19 cellular contexts compared by ENCODE assay signal in the genomic region with DNA sequence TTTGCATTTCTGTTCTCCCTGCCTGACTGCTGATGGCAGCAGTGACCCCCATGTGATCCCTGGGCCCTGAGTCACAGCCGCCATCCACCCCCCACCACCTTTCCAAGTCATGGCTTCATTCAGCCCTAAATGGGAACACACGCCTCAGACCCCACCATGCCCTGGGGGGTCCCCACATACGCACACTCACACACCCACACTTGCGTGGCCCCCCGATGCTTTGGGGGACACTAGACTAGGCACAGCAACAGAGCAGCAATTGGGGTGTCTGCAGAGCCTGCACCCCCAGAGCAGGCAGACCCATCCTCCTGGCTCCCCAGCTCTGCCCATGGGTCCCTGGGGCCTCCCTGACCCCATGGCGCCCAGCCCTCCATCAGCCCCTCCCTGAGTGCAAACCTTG. TPM values are rescaled to one million over a fixed set of nuclear protein-coding genes. Genes with fewer than 3 reads are reported as not detected.
A peak's percentile ranks its signal among the peaks of the same experiment; 100 is the strongest.
DNase-seq lines count a peak whose midpoint lies in the region; ATAC-seq lines count a peak whose summit lies in the region.
"Had no signal": no experiment of that assay in that cellular context is flagged by ENCODE, and none has a peak within 500 bp of the region (broad histone marks: within the 10 kb centered on the region; RNA-seq: fewer than 3 reads in every experiment).

No MANE protein-coding gene starts in this region.

- no peaks in the 10 kb centered on the region for H3K9me3 ChIP-seq in SJCRH30 (replicated peaks)
- H3K9me3 ChIP-seq in naive thymus-derived CD4-positive, alpha-beta T cell (ENCODE audit: control insufficient read depth in 2 of 3, low read length in 3 of 3): no peaks in the 10 kb centered on the region

- no peaks in the 10 kb centered on the region for H3K9me3 Mint-ChIP-seq in activated naive CD4-positive, alpha-beta T cell treated with anti-CD3 and anti-CD28 coated beads, Interleukin-2, amount 50 U/mL, for 24 hours
- H3K9me3 Mint-ChIP-seq in activated naive CD4-positive, alpha-beta T cell treated with anti-CD3 and anti-CD28 coated beads, Interleukin-2, amount 50 U/mL, for 72 hours: peaks cover 5 to 6% of the 10 kb centered on the region in 2 donors
- peaks cover 0 to 5% (median 0%) of the 10 kb centered on the region in 11 donors for H3K9me3 Mint-ChIP-seq in naive thymus-derived CD4-positive, alpha-beta T cell
- H3K9me3 Mint-ChIP-seq in effector memory CD8-positive, alpha-beta T cell: peaks cover 7 to 9% of the 10 kb centered on the region in 2 donors

- H3K27ac Mint-ChIP-seq in activated naive CD4-positive, alpha-beta T cell treated with anti-CD3 and anti-CD28 coated beads, Interleukin-2, amount 50 U/mL, for 24 hours: peak overlapping the region; percentile 51
- no peak overlapping the region for H3K27ac Mint-ChIP-seq in activated naive CD4-positive, alpha-beta T cell treated with anti-CD3 and anti-CD28 coated beads, Interleukin-2, amount 50 U/mL, for 72 hours
- H3K27ac Mint-ChIP-seq in naive thymus-derived CD4-positive, alpha-beta T cell: peak overlapping the region in 5 of 9 donors; percentile 14 to 77 (median 45)
- H3K27ac Mint-ChIP-seq in effector memory CD8-positive, alpha-beta T cell: peak overlapping the region in 1 of 2 donors; percentile 79
- H3K27ac Mint-ChIP-seq: HFFc6 had no signal

- peak overlapping the region; percentile 24; the same call in 1 of the 2 replicates for H3K27ac ChIP-seq in SJCRH30
- H3K27ac ChIP-seq in naive thymus-derived CD4-positive, alpha-beta T cell (ENCODE audit: low read depth, low read length): no peak overlapping the region
- H3K27ac ChIP-seq: GM23248, HL-60, KMS-11 had no signal

- intact Hi-C loops in naive thymus-derived CD4-positive, alpha-beta T cell (cut with micrococcal nuclease): no loop called here

- no peak overlapping the region for H3K4me3 ChIP-seq in SJCRH30
- no peak overlapping the region for H3K4me3 ChIP-seq in naive thymus-derived CD4-positive, alpha-beta T cell (ENCODE audit: low read length)
- H3K4me3 ChIP-seq: GM23248 had no signal

- DNase-seq in activated naive CD4-positive, alpha-beta T cell treated with anti-CD3 and anti-CD28 coated beads, Interleukin-2, amount 50 U/mL, for 72 hours (ENCODE audit: low spot score in 2 of 2): no peak
- DNase-seq in SJCRH30 (no peak), KBM-7 (no peak), cerebellar cortex (ENCODE audit: low spot score) (no peak)
- no peak for DNase-seq in naive thymus-derived CD4-positive, alpha-beta T cell
- DNase-seq in effector memory CD8-positive, alpha-beta T cell: no peak
- DNase-seq: CD4-positive, CD25-positive, alpha-beta regulatory T cell; GF-D8; GM23248; HFFc6; NCI-H1092; NCI-H1694; NCI-H69; NK-92 treated with Interleukin-12 subunit alpha and Interleukin-12 subunit beta, amount 100 ng/mL, for 24 hours had no signal

- H3K4me1 Mint-ChIP-seq in activated naive CD4-positive, alpha-beta T cell treated with anti-CD3 and anti-CD28 coated beads, Interleukin-2, amount 50 U/mL, for 24 hours: peaks cover 23% of the 10 kb centered on the region
- H3K4me1 Mint-ChIP-seq in naive thymus-derived CD4-positive, alpha-beta T cell: peaks cover 14 to 34% (median 24%) of the 10 kb centered on the region in 7 donors
- H3K4me1 Mint-ChIP-seq in effector memory CD8-positive, alpha-beta T cell (ENCODE audit: low read depth in 2 of 2): peaks cover 27 to 33% of the 10 kb centered on the region in 2 donors

- peaks cover 9% of the 10 kb centered on the region for H3K36me3 Mint-ChIP-seq in activated naive CD4-positive, alpha-beta T cell treated with anti-CD3 and anti-CD28 coated beads, Interleukin-2, amount 50 U/mL, for 24 hours
- peaks cover 0 to 10% of the 10 kb centered on the region in 2 donors for H3K36me3 Mint-ChIP-seq in activated naive CD4-positive, alpha-beta T cell treated with anti-CD3 and anti-CD28 coated beads, Interleukin-2, amount 50 U/mL, for 72 hours
- H3K36me3 Mint-ChIP-seq in naive thymus-derived CD4-positive, alpha-beta T cell: peaks cover 0 to 16% (median 4%) of the 10 kb centered on the region in 5 donors
- peaks cover 87% of the 10 kb centered on the region for H3K36me3 Mint-ChIP-seq in effector memory CD8-positive, alpha-beta T cell (ENCODE audit: insufficient read depth)

- H3K4me3 Mint-ChIP-seq in activated naive CD4-positive, alpha-beta T cell treated with anti-CD3 and anti-CD28 coated beads, Interleukin-2, amount 50 U/mL, for 24 hours: no peak overlapping the region
- no peak overlapping the region for H3K4me3 Mint-ChIP-seq in naive thymus-derived CD4-positive, alpha-beta T cell
- H3K4me3 Mint-ChIP-seq in effector memory CD8-positive, alpha-beta T cell: no peak overlapping the region
- H3K4me3 Mint-ChIP-seq: HFFc6 had no signal

- H3K4me1 ChIP-seq in SJCRH30: peaks cover 52% of the 10 kb centered on the region
- peaks cover 7 to 13% of the 10 kb centered on the region in 2 donors for H3K4me1 ChIP-seq in naive thymus-derived CD4-positive, alpha-beta T cell (ENCODE audit: control insufficient read depth in 2 of 2, insufficient read depth in 2 of 2, low read length in 2 of 2)

- in situ Hi-C loops in KBM-7 (cut with MboI; ENCODE audit: low pct_unique_long_range_greater_than_20kb, low sequenced_read_pairs): no loop called here

- CTCF ChIA-PET in naive thymus-derived CD4-positive, alpha-beta T cell (lab: Charles Lee): interaction anchor here (1.0 kb wide), 1 partner anchor 18 kb away, joined by 4 read pairs; no protein-coding TSS in a partner anchor

- no peak for ATAC-seq in activated naive CD4-positive, alpha-beta T cell treated with anti-CD3 and anti-CD28 coated beads, Interleukin-2, amount 50 U/mL, for 72 hours
- ATAC-seq in naive thymus-derived CD4-positive, alpha-beta T cell: no peak
- no peak for ATAC-seq in effector memory CD8-positive, alpha-beta T cell (replicated peaks)

- peaks cover 6% of the 10 kb centered on the region for H3K36me3 ChIP-seq in SJCRH30
- peaks cover 5 to 46% (median 8%) of the 10 kb centered on the region in 3 experiments for H3K36me3 ChIP-seq in naive thymus-derived CD4-positive, alpha-beta T cell (ENCODE audit: control insufficient read depth in 2 of 3, insufficient read depth in 3 of 3, low read length in 3 of 3)

- no peaks in the 10 kb centered on the region for H3K27me3 ChIP-seq in SJCRH30
- H3K27me3 ChIP-seq in naive thymus-derived CD4-positive, alpha-beta T cell (ENCODE audit: control insufficient read depth in 2 of 2, insufficient read depth in 2 of 2, low read length in 2 of 2): no peaks in the 10 kb centered on the region

- POLR2A ChIA-PET in naive thymus-derived CD4-positive, alpha-beta T cell (lab: Charles Lee): interaction anchor here (1.0 to 1.5 kb wide), 2 partner anchors 10 to 162 kb away, joined by 3 to 5 read pairs; a partner anchor contains a TSS

- no peaks in the 10 kb centered on the region for H3K27me3 Mint-ChIP-seq in activated naive CD4-positive, alpha-beta T cell treated with anti-CD3 and anti-CD28 coated beads, Interleukin-2, amount 50 U/mL, for 24 hours
- peaks cover 0 to 2% (median 0%) of the 10 kb centered on the region in 5 donors for H3K27me3 Mint-ChIP-seq in naive thymus-derived CD4-positive, alpha-beta T cell
- H3K27me3 Mint-ChIP-seq in effector memory CD8-positive, alpha-beta T cell: no peaks in the 10 kb centered on the region
- H3K27me3 Mint-ChIP-seq: CD4-positive, CD25-positive, alpha-beta regulatory T cell had no signal

RNA-seq across cellular contexts. Expression of a gene that starts 5.5 kb away (rescaled TPM):
- total RNA-seq in activated naive CD4-positive, alpha-beta T cell treated with anti-CD3 and anti-CD28 coated beads, Interleukin-2, amount 50 U/mL, for 72 hours: 10 to 100 TPM; 19.7 to 30.8 TPM
- total RNA-seq in SJCRH30 (2014; rRNA removed; shearing (Covaris generic)): 7.4 and 7.5 TPM in 2 replicates
- total RNA-seq in naive thymus-derived CD4-positive, alpha-beta T cell: 10 to 100 TPM in 4 of 5 experiments, 1 to 10 TPM in 1; 9.5 to 42.5 (median 42.0) TPM
- 10 to 100 TPM; 21.9 to 29.0 TPM for polyA plus RNA-seq in naive thymus-derived CD4-positive, alpha-beta T cell

RNA-seq across cellular contexts. Expression of a gene that starts 24.2 kb away (rescaled TPM):
- total RNA-seq in activated naive CD4-positive, alpha-beta T cell treated with anti-CD3 and anti-CD28 coated beads, Interleukin-2, amount 50 U/mL, for 72 hours: 100 to 1,000 TPM in 1 of 2 donors, 10 to 100 TPM in 1; 31.7 to 102 TPM
- total RNA-seq in SJCRH30 (2014; rRNA removed; shearing (Covaris generic)): 63.0 and 73.0 TPM in 2 replicates
- total RNA-seq in naive thymus-derived CD4-positive, alpha-beta T cell: 100 to 1,000 TPM in 1 of 5 experiments, 10 to 100 TPM in 4; 27.0 to 185 (median 40.7) TPM
- polyA plus RNA-seq in naive thymus-derived CD4-positive, alpha-beta T cell: 10 to 100 TPM; 33.5 to 42.8 TPM

RNA-seq across cellular contexts. Expression of a gene that starts 46.0 kb away (rescaled TPM):
- total RNA-seq in activated naive CD4-positive, alpha-beta T cell treated with anti-CD3 and anti-CD28 coated beads, Interleukin-2, amount 50 U/mL, for 72 hours: not detected
- not detected in 2 replicates for total RNA-seq in SJCRH30 (2014; rRNA removed; shearing (Covaris generic))
- 10 to 100 TPM in 1 of 5 experiments, 1 to 10 TPM in 2, under 1 TPM in 2; 0.15 to 68.6 (median 1.2) TPM for total RNA-seq in naive thymus-derived CD4-positive, alpha-beta T cell
- under 1 TPM; 0.20 to 0.44 TPM for polyA plus RNA-seq in naive thymus-derived CD4-positive, alpha-beta T cell
- total RNA-seq: A673; CD4-positive, CD25-positive, alpha-beta regulatory T cell; GM23248; HFFc6; MCF 10A had no signal
- polyA plus RNA-seq: GM23248 had no signal

RNA-seq across cellular contexts. Expression of a gene that starts 57.4 kb away (rescaled TPM):
- 1 to 10 TPM in 1 of 2 donors, under 1 TPM in 1; 0.29 to 1.4 TPM for total RNA-seq in activated naive CD4-positive, alpha-beta T cell treated with anti-CD3 and anti-CD28 coated beads, Interleukin-2, amount 50 U/mL, for 72 hours
- total RNA-seq in SJCRH30 (2014; rRNA removed; shearing (Covaris generic)): 17.5 and 27.1 TPM in 2 replicates
- total RNA-seq in naive thymus-derived CD4-positive, alpha-beta T cell: under 1 TPM in 4 of 5 experiments, not detected in 1; 0.32 to 0.73 (median 0.58) TPM
- not detected for polyA plus RNA-seq in naive thymus-derived CD4-positive, alpha-beta T cell
- total RNA-seq: CD4-positive, CD25-positive, alpha-beta regulatory T cell had no signal
- polyA plus RNA-seq: CD4-positive, CD25-positive, alpha-beta regulatory T cell had no signal

Comparison
In these comparisons a context has a peak if more than half of its experiments do, and no peak if none do; other contexts are left out.
1. H3K27ac Mint-ChIP-seq: peak in activated naive CD4-positive, alpha-beta T cell treated with anti-CD3 and anti-CD28 coated beads, Interleukin-2, amount 50 U/mL, for 24 hours (single experiment) and naive thymus-derived CD4-positive, alpha-beta T cell (5 of 9); none in activated naive CD4-positive, alpha-beta T cell treated with anti-CD3 and anti-CD28 coated beads, Interleukin-2, amount 50 U/mL, for 72 hours (0 of 2).